Comparison of ENCODE assay signal across 1 cellular context in genomic region chr3:131794766-131795381, GRCh38.
TF ChIP-seq lines count a peak whose summit lies in the region.

No MANE protein-coding gene starts in this region.

TF ChIP-seq in K562, 482 proteins besides CTCF, POLR2A, EP300 and RAD21 (continued from another document):
- TF ChIP-seq, protein P1, sequence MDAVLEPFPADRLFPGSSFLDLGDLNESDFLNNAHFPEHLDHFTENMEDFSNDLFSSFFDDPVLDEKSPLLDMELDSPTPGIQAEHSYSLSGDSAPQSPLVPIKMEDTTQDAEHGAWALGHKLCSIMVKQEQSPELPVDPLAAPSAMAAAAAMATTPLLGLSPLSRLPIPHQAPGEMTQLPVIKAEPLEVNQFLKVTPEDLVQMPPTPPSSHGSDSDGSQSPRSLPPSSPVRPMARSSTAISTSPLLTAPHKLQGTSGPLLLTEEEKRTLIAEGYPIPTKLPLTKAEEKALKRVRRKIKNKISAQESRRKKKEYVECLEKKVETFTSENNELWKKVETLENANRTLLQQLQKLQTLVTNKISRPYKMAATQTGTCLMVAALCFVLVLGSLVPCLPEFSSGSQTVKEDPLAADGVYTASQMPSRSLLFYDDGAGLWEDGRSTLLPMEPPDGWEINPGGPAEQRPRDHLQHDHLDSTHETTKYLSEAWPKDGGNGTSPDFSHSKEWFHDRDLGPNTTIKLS (IDR thresholded peaks at IDR 0.05; ENCODE audit: borderline replicate concordance, low read depth) = no peak
- no peak for TF ChIP-seq BMI1 (IDR thresholded peaks at IDR 0.05; ENCODE audit: low read length)
